Comparison of ENCODE assay signal across 8 cellular contexts in the genomic region with DNA sequence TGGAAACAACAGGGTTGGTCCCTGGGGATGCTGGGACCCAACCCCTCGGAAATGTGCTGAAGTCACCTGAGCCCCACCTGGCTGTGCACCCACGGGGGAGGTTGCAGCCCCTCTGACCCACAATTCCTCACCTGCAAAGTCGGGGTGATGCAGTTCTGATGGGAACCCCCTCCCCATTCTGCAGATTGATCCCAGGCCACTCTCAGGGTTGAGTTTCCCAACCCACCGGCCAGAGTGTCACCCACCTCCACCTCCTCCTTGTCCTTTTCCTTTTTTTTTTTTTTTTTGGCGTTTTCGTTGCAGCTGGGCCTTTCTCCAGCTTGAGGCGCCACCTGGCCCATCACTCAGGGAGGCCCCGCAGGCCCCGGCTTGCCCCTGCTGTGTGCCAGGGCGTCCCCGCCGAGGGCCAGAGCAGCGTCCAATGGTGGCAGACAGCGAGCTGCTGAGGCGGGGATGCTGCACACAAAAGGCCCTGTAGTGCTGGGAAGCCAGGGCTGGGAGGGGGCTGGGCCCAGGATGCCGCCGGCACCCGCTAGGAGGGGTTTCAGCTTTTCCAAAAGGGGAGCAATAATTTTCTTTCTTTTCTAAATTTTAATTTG. TPM values are rescaled to one million over a fixed set of nuclear protein-coding genes. Genes with fewer than 3 reads are reported as not detected.
DNase-seq lines count a peak whose midpoint lies in the region; ATAC-seq and TF ChIP-seq lines count a peak whose summit lies in the region.

No MANE protein-coding gene starts in this region.

- no peak for ATAC-seq in left colon

- no peak for TF ChIP-seq CTCF in coronary artery (IDR thresholded peaks at IDR 0.05)

- peak overlapping the region; percentile 40 to 78 for H3K27ac ChIP-seq in coronary artery

- intact Hi-C loops in left colon (cut with DNase I, micrococcal nuclease), result no loop called here

- DNase-seq in DMS153 treated with DMSO at 0.1 percent for 48 hours (lab: John Stamatoyannopoulos, UW; ENCODE audit: unreplicated experiment), result peak; percentile 62
- DNase-seq in NCI-H2227 (lab: John Stamatoyannopoulos, UW; ENCODE audit: unreplicated experiment), result peak; percentile 73
- DNase-seq in coronary artery (ENCODE audit: low spot score), result no peak
- DNase-seq in occipital lobe (lab: John Stamatoyannopoulos, UW), result peak; percentile 52
- DNase-seq in left colon, result no peak
- DNase-seq in NCI-H187 treated with DMSO at 0.1 percent for 48 hours (lab: John Stamatoyannopoulos, UW), result no peak
- DNase-seq in activated T-cell treated with anti-CD3 and anti-CD28 coated beads, Interleukin-2, amount 50 U/mL, for 48 hours, result no peak
- no peak for DNase-seq in activated CD8-positive, alpha-beta memory T cell treated with anti-CD3 and anti-CD28 coated beads for 24 hours

- no peak overlapping the region for H3K4me3 ChIP-seq in coronary artery

RNA-seq across cellular contexts. Expression of gene PIK3R2, which starts 4.6 kb away (rescaled TPM):
- total RNA-seq in occipital lobe (43.5 TPM), left colon (10 to 100 TPM; 37.4 to 41.1 TPM)

RNA-seq across cellular contexts. Expression of gene IFI30, which starts 16.0 kb away (rescaled TPM):
- 0.62 TPM for total RNA-seq in occipital lobe
- 10 to 100 TPM; 47.5 to 79.3 TPM for total RNA-seq in left colon

RNA-seq across cellular contexts. Expression of gene MPV17L2, which starts 35.5 kb away (rescaled TPM):
- total RNA-seq in occipital lobe (7.8 TPM), left colon (10 to 100 TPM in 1 of 2 donors, 1 to 10 TPM in 1; 9.9 to 15.4 TPM)

RNA-seq across cellular contexts. Expression of gene RAB3A, which starts 46.3 kb away (rescaled TPM):
- total RNA-seq in occipital lobe (50.4 TPM), left colon (1 to 10 TPM; 6.3 to 6.9 TPM)

RNA-seq across cellular contexts. Expression of gene MAST3, which starts 60.0 kb away (rescaled TPM):
- total RNA-seq in occipital lobe (5.0 TPM), left colon (10 to 100 TPM; 33.6 to 38.6 TPM)

Comparison
In these comparisons a context has a peak if more than half of its experiments do, and no peak if none do; other contexts are left out.
1. DNase-seq: peak in DMS153 treated with DMSO at 0.1 percent for 48 hours (single experiment), NCI-H2227 (single experiment) and occipital lobe (single experiment); none in coronary artery (single experiment), left colon (0 of 2), NCI-H187 treated with DMSO at 0.1 percent for 48 hours (single experiment), activated T-cell treated with anti-CD3 and anti-CD28 coated beads, Interleukin-2, amount 50 U/mL, for 48 hours (0 of 2) and activated CD8-positive, alpha-beta memory T cell treated with anti-CD3 and anti-CD28 coated beads for 24 hours (single experiment).
2. RNA of gene IFI30, which starts 16.0 kb away (total RNA-seq): 47.5 to 79.3 TPM in left colon; 0.62 TPM in occipital lobe (single experiment); every median in the first group is over 10 times any median in the second.